ENCODE assay signal across 8 cellular contexts in the genomic region with DNA sequence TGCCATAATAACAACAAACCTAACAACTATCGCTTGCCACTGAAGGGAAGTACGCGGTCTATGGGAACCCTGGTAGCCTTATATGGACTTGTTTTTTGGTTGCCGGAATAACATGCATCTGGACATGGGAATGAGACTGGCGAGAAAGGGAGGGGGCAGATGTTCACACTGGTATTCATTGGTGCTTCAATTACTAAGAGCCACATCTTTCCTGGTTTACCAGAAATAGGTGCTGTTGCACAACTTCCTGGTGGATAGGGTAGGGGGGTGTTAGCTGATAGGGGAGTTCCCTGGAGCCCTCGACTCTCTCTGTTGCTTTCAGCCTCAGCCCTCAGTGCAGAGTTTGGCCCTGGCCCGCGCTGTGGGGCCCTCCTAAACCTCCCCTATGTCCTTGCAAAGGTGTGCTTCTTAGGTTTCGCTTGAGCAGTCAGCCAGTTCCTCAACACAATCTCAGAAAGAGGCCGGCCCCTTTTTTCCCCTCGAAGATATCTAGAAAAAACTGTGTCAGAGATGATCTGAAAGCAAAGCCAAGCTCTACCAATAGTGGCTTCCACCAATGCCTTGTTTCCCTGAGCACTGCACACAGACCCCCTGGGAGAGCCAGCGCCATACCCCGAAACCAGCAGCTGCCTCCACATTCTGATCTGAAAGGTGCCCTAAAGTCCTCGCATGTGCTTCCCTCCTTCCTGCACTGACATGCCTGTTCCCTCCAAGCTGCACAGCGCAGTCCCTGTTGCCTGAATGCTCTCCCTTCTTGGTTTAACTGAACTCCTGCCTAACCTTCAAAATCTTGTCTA. TPM values are rescaled to one million over a fixed set of nuclear protein-coding genes. Genes with fewer than 3 reads are reported as not detected.
DNase-seq lines count a peak whose midpoint lies in the region; ATAC-seq, FAIRE-seq and TF ChIP-seq lines count a peak whose summit lies in the region.

No MANE protein-coding gene starts in this region.

- no peak overlapping the region for H3K4me3 Mint-ChIP-seq in T-helper 2 cell treated with Interferon-gamma antibody and Interleukin-4, amounts not matched to agents 5 μg/mL and 100 μg/mL, for 36 hours

- TF ChIP-seq POLR2A in uterus (IDR thresholded peaks at IDR 0.05) (no peak), gastrocnemius medialis (IDR thresholded peaks at IDR 0.05) (no peak)

- H3K4me3 ChIP-seq in brain microvascular endothelial cell (ENCODE audit: low read depth, low read length) (no peak overlapping the region), uterus (no peak overlapping the region), gastrocnemius medialis (peak overlapping the region in 1 of 4 donors; percentile 6)

- H3K36me3 Mint-ChIP-seq in T-helper 2 cell treated with Interferon-gamma antibody and Interleukin-4, amounts not matched to agents 5 μg/mL and 100 μg/mL, for 36 hours (ENCODE audit: low read depth): no peaks in the 10 kb centered on the region

- no peaks in the 10 kb centered on the region for H3K4me1 Mint-ChIP-seq in T-helper 2 cell treated with Interferon-gamma antibody and Interleukin-4, amounts not matched to agents 5 μg/mL and 100 μg/mL, for 36 hours (ENCODE audit: low read depth)

- H3K36me3 ChIP-seq in brain microvascular endothelial cell (replicated peaks) (no peaks in the 10 kb centered on the region), uterus (no peaks in the 10 kb centered on the region), gastrocnemius medialis (no peaks in the 10 kb centered on the region)

- H3K4me1 ChIP-seq in uterus (no peaks in the 10 kb centered on the region), gastrocnemius medialis (no peaks in the 10 kb centered on the region)

- in situ Hi-C loops in brain microvascular endothelial cell (cut with HindIII; ENCODE audit: low pct_ligation_motif_present, low sequenced_read_pairs): no loop called here
- in situ Hi-C loops in gastrocnemius medialis (cut with MboI; ENCODE audit: low sequenced_read_pairs in 4 of 4): no loop called here

- ATAC-seq in HG02763 (IDR thresholded peaks at IDR 0.05; ENCODE audit: unreplicated experiment) (peak; percentile 82), gastrocnemius medialis (no peak)

- intact Hi-C loops in uterus (cut with DNase I; ENCODE audit: low total_unique reads) (no loop called here), gastrocnemius medialis (cut with DNase I; ENCODE audit: low total_unique reads) (no loop called here)

- no peaks in the 10 kb centered on the region for H3K27me3 Mint-ChIP-seq in T-helper 2 cell treated with Interferon-gamma antibody and Interleukin-4, amounts not matched to agents 5 μg/mL and 100 μg/mL, for 36 hours (ENCODE audit: low read depth)

- H3K27me3 ChIP-seq in brain microvascular endothelial cell (replicated peaks) (no peaks in the 10 kb centered on the region), uterus (no peaks in the 10 kb centered on the region), gastrocnemius medialis (no peaks in the 10 kb centered on the region)

- TF ChIP-seq CTCF in brain microvascular endothelial cell (IDR thresholded peaks at IDR 0.05; ENCODE audit: low read depth, low read length, missing control alignments): no peak
- TF ChIP-seq CTCF in uterus (IDR thresholded peaks at IDR 0.05): no peak
- no peak for TF ChIP-seq CTCF in gastrocnemius medialis (IDR thresholded peaks at IDR 0.05 in 4 of 5, conservative IDR thresholded peaks at IDR 0.05 in 1 of 5)

- no peaks in the 10 kb centered on the region for H3K9me3 ChIP-seq in uterus
- no peaks in the 10 kb centered on the region for H3K9me3 ChIP-seq in gastrocnemius medialis

- H3K27ac Mint-ChIP-seq in T-helper 2 cell treated with Interferon-gamma antibody and Interleukin-4, amounts not matched to agents 5 μg/mL and 100 μg/mL, for 36 hours: no peak overlapping the region

- H3K9me3 Mint-ChIP-seq in T-helper 2 cell treated with Interferon-gamma antibody and Interleukin-4, amounts not matched to agents 5 μg/mL and 100 μg/mL, for 36 hours: no peaks in the 10 kb centered on the region

- H3K27ac ChIP-seq in brain microvascular endothelial cell (no peak overlapping the region), uterus (no peak overlapping the region), gastrocnemius medialis (no peak overlapping the region)

- DNase-seq in GM19239 (ENCODE audit: insufficient read length, low spot score): no peak
- peak; percentile 33 for DNase-seq in brain microvascular endothelial cell
- peak; percentile 93 for DNase-seq in renal cortical epithelial cell (ENCODE audit: low read depth)
- no peak for DNase-seq in uterus
- DNase-seq in T-helper 2 cell treated with Interferon-gamma antibody and Interleukin-4, amounts not matched to agents 5 μg/mL and 100 μg/mL, for 36 hours (ENCODE audit: low spot score): no peak
- DNase-seq in gastrocnemius medialis: no peak
- DNase-seq in HuH-7 (ENCODE audit: low spot score): no peak

- FAIRE-seq in GM19239 (lab: Jason Lieb, UNC): peak; percentile 87

RNA-seq across cellular contexts. Expression of a gene that starts 13.5 kb away (rescaled TPM):
- 10.4 and 35.5 TPM in 2 replicates for total RNA-seq in renal cortical epithelial cell
- 10 to 100 TPM in 2 of 4 donors, 1 to 10 TPM in 2; 6.6 to 14.3 (median 11.9) TPM for total RNA-seq in uterus
- 1 to 10 TPM in 3 of 4 donors, under 1 TPM in 1; 0.41 to 5.2 (median 3.3) TPM for total RNA-seq in gastrocnemius medialis

Comparison
In these comparisons a context has a peak if more than half of its experiments do, and no peak if none do; other contexts are left out.
1. DNase-seq: peak in brain microvascular endothelial cell (single experiment) and renal cortical epithelial cell (single experiment); none in GM19239 (single experiment), uterus (0 of 2), T-helper 2 cell treated with Interferon-gamma antibody and Interleukin-4, amounts not matched to agents 5 μg/mL and 100 μg/mL, for 36 hours (single experiment), gastrocnemius medialis (0 of 2) and HuH-7 (single experiment).